In the genomic region with DNA sequence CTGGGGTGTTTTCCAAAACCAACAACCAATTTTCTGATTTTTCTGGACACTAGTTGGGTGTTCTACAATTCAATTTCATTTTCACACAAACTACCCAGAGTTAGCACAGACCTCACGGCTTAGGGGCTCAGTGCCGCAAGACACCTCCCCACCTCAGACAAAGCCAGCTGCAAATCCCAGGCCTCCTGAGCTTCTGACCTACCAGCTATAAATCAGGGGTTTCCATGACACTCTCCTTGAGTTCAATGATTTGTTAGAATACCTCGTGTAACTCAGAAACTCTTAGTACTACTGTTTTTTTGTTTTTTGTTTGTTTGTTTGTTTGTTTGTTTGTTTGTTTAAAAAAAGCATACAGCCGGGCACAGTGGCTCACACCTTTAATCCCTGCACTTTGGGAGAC, we compare ENCODE assay signal across 21 cellular contexts.
"Had no signal": no experiment of that assay in that cellular context is flagged by ENCODE, and none has a peak within 500 bp of the region (broad histone marks: within the 10 kb centered on the region; RNA-seq: fewer than 3 reads in every experiment).

No MANE protein-coding gene starts in this region.

- H3K4me1 ChIP-seq: SJSA1 had no signal

- DNase-seq: IMR-90, Kasumi-1, MM.1S, NCI-H1092 treated with DMSO at 0.1 percent for 48 hours, NCI-H1417, NCI-H1436 treated with DMSO at 0.1 percent for 48 hours, NCI-H1694, NCI-H187 treated with DMSO at 0.1 percent for 48 hours, NCI-H2029 treated with DMSO at 0.1 percent for 48 hours, NCI-H2171 treated with DMSO at 0.1 percent for 48 hours, NCI-H345, NCI-H446 treated with DMSO at 0.1 percent for 48 hours, NCI-H510A treated with DMSO at 0.1 percent for 48 hours, NCI-H526, Right ventricle myocardium superior, RPMI8226, SIG-M5 had no signal

- H3K4me2 ChIP-seq: KMS-11 had no signal

- H3K9me3 ChIP-seq: SJSA1 had no signal

- ATAC-seq: HepG2 had no signal

- H3K9ac ChIP-seq: KMS-11 had no signal

- H3K27me3 ChIP-seq: SJSA1 had no signal

- H3K36me3 ChIP-seq: SJSA1 had no signal

- H3K27ac ChIP-seq: KMS-11, SJSA1, SK-N-MC had no signal

- H3K4me3 ChIP-seq: SJSA1, SK-N-MC had no signal
